18 cellular contexts compared by ENCODE assay signal in the genomic region with DNA sequence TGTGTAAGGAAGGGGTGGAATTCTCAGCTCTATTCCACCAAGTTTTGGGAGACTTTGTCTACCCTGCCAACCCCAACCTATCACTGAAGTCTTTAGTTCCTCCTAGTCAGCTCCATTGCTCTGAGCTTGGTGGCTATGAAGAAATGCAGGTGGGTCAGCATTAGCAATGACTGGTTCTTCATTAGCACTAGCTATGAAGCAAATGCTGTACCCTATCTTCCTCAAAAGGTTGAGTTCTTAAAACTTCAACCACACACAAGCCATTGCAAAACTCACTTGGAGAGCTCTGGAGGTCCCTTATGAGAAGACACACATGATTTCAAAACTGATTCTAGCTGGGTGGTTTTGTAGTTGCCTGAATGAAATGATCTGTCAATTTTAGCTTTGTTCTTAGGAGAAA.
A peak's percentile ranks its signal among the peaks of the same experiment; 100 is the strongest.
DNase-seq lines count a peak whose midpoint lies in the region; ATAC-seq, FAIRE-seq and TF ChIP-seq lines count a peak whose summit lies in the region.
"Had no signal": no experiment of that assay in that cellular context is flagged by ENCODE, and none has a peak within 500 bp of the region (broad histone marks: within the 10 kb centered on the region; RNA-seq: fewer than 3 reads in every experiment).

No MANE protein-coding gene starts in this region.

- peak overlapping the region; percentile 73 for H3K27ac Mint-ChIP-seq in T-helper 2 cell treated with Interferon-gamma antibody and Interleukin-4, amounts not matched to agents 5 μg/mL and 100 μg/mL, for 36 hours
- H3K27ac Mint-ChIP-seq: progenitor cell of endocrine pancreas had no signal

- DNase-seq in cardiac muscle cell (ENCODE audit: low read depth in 1 of 2, low spot score in 1 of 2) (no peak), left ventricle myocardium superior (no peak), keratinocyte (ENCODE audit: low read depth, low spot score) (no peak), upper lobe of right lung (no peak), SHP77 treated with DMSO at 0.1 percent for 48 hours (lab: John Stamatoyannopoulos, UW) (no peak), NCI-H1048 (lab: John Stamatoyannopoulos, UW) (no peak), ureter (ENCODE audit: low spot score) (no peak)
- DNase-seq in T-helper 2 cell treated with Interferon-gamma antibody and Interleukin-4, amounts not matched to agents 5 μg/mL and 100 μg/mL, for 36 hours (ENCODE audit: low spot score): no peak
- DNase-seq: activated CD4-positive, alpha-beta T cell treated with anti-CD3 and anti-CD28 coated beads, Interleukin-2, amount 50 U/mL, for 4 hours; activated gamma-delta T cell; HCEC 1CT; left colon; NCI-H1417; SHP77; stimulated activated naive CD4-positive, alpha-beta T cell treated with Interleukin-2 at 50 U/mL for 16 hours had no signal

- H3K9me3 ChIP-seq in cardiac muscle cell (ENCODE audit: low read depth): no peaks in the 10 kb centered on the region
- H3K9me3 ChIP-seq in keratinocyte (ENCODE audit: control insufficient read depth, low read depth, low read length): no peaks in the 10 kb centered on the region
- no peaks in the 10 kb centered on the region for H3K9me3 ChIP-seq in upper lobe of right lung

- no peaks in the 10 kb centered on the region for H4K20me1 ChIP-seq in keratinocyte (ENCODE audit: control insufficient read depth, extremely low read depth, insufficient read depth, low read length)

- no peaks in the 10 kb centered on the region for H3K9me1 ChIP-seq in keratinocyte (ENCODE audit: control insufficient read depth, extremely low read depth, insufficient read depth, low read length)

- peaks cover 21% of the 10 kb centered on the region for H3K36me3 Mint-ChIP-seq in T-helper 2 cell treated with Interferon-gamma antibody and Interleukin-4, amounts not matched to agents 5 μg/mL and 100 μg/mL, for 36 hours (ENCODE audit: low read depth)

- no peaks in the 10 kb centered on the region for H3K27me3 Mint-ChIP-seq in T-helper 2 cell treated with Interferon-gamma antibody and Interleukin-4, amounts not matched to agents 5 μg/mL and 100 μg/mL, for 36 hours (ENCODE audit: low read depth)
- H3K27me3 Mint-ChIP-seq: progenitor cell of endocrine pancreas had no signal

- H3K27ac ChIP-seq in cardiac muscle cell (peak overlapping the region; percentile 17), keratinocyte (ENCODE audit: control insufficient read depth, insufficient read depth, low read length) (no peak overlapping the region), upper lobe of right lung (no peak overlapping the region)
- H3K27ac ChIP-seq: hepatocyte had no signal

- H3K4me3 ChIP-seq in cardiac muscle cell (no peak overlapping the region), keratinocyte (ENCODE audit: control insufficient read depth in 2 of 3, extremely low read depth in 1 of 3, insufficient read depth in 2 of 3, low read depth in 1 of 3, low read length in 3 of 3) (no peak overlapping the region), upper lobe of right lung (no peak overlapping the region)
- H3K4me3 ChIP-seq: hepatocyte had no signal

- peaks cover 13% of the 10 kb centered on the region for H3K9me3 Mint-ChIP-seq in T-helper 2 cell treated with Interferon-gamma antibody and Interleukin-4, amounts not matched to agents 5 μg/mL and 100 μg/mL, for 36 hours

- dilution Hi-C loops in keratinocyte (cut with MboI; ENCODE audit: extremely low pct_ligation_motif_present, low sequenced_read_pairs): no loop called here

- intact Hi-C loops in left ventricle myocardium superior (cut with micrococcal nuclease): no loop called here
- intact Hi-C loops in upper lobe of right lung (cut with DNase I): no loop called here

- H3K79me2 ChIP-seq in keratinocyte (ENCODE audit: control insufficient read depth, insufficient read depth, low read length): no peaks in the 10 kb centered on the region
- H3K79me2 ChIP-seq: hepatocyte had no signal

- no peak overlapping the region for H2AFZ ChIP-seq in keratinocyte (ENCODE audit: control insufficient read depth, low read length)
- H2AFZ ChIP-seq: hepatocyte had no signal

- H3K4me3 Mint-ChIP-seq in T-helper 2 cell treated with Interferon-gamma antibody and Interleukin-4, amounts not matched to agents 5 μg/mL and 100 μg/mL, for 36 hours: peak overlapping the region; percentile 51

- H3K27me3 ChIP-seq in cardiac muscle cell (no peaks in the 10 kb centered on the region), keratinocyte (ENCODE audit: control insufficient read depth, extremely low read depth, insufficient read depth, low read length) (no peaks in the 10 kb centered on the region), upper lobe of right lung (no peaks in the 10 kb centered on the region)
- H3K27me3 ChIP-seq: hepatocyte had no signal

- peaks cover 20% of the 10 kb centered on the region for H3K4me1 ChIP-seq in cardiac muscle cell (ENCODE audit: low read depth)
- peaks cover 21% of the 10 kb centered on the region for H3K4me1 ChIP-seq in keratinocyte (ENCODE audit: control insufficient read depth, extremely low read depth, insufficient read depth, low read length)
- peaks cover 18% of the 10 kb centered on the region for H3K4me1 ChIP-seq in upper lobe of right lung

- TF ChIP-seq CTCF in cardiac muscle cell (IDR thresholded peaks at IDR 0.05; ENCODE audit: low read depth, low read length): no peak
- no peak for TF ChIP-seq CTCF in keratinocyte (optimal IDR thresholded peaks at IDR 0.05 in 1 of 3, IDR thresholded peaks at IDR 0.05 in 1 of 3, conservative IDR thresholded peaks at IDR 0.05 in 1 of 3; ENCODE audit: extremely low read depth in 1 of 3, insufficient read depth in 2 of 3, low read length in 3 of 3)
- TF ChIP-seq CTCF in upper lobe of right lung (IDR thresholded peaks at IDR 0.05): no peak

- no peaks in the 10 kb centered on the region for H3K36me3 ChIP-seq in cardiac muscle cell
- H3K36me3 ChIP-seq in keratinocyte (ENCODE audit: control insufficient read depth in 2 of 2, extremely low read depth in 1 of 2, insufficient read depth in 2 of 2, low read length in 2 of 2): no peaks in the 10 kb centered on the region
- no peaks in the 10 kb centered on the region for H3K36me3 ChIP-seq in upper lobe of right lung

- peak; percentile 17 for FAIRE-seq in keratinocyte (lab: Jason Lieb, UNC)
- FAIRE-seq: D721Med had no signal

- H3K9ac ChIP-seq in keratinocyte (ENCODE audit: control insufficient read depth, extremely low read depth, insufficient read depth, low read length): no peak overlapping the region

- H3K4me2 ChIP-seq in keratinocyte (ENCODE audit: control insufficient read depth, extremely low read depth, insufficient read depth, low read depth, low read length): no peak overlapping the region
- H3K4me2 ChIP-seq: hepatocyte had no signal

- ATAC-seq in left ventricle myocardium superior (no peak), upper lobe of right lung (peak; percentile 71)
- ATAC-seq: left colon had no signal

- H3K4me1 Mint-ChIP-seq in T-helper 2 cell treated with Interferon-gamma antibody and Interleukin-4, amounts not matched to agents 5 μg/mL and 100 μg/mL, for 36 hours (ENCODE audit: low read depth): peaks cover 51% of the 10 kb centered on the region
